ENCODE assay signal across 20 cellular contexts in the genomic region with DNA sequence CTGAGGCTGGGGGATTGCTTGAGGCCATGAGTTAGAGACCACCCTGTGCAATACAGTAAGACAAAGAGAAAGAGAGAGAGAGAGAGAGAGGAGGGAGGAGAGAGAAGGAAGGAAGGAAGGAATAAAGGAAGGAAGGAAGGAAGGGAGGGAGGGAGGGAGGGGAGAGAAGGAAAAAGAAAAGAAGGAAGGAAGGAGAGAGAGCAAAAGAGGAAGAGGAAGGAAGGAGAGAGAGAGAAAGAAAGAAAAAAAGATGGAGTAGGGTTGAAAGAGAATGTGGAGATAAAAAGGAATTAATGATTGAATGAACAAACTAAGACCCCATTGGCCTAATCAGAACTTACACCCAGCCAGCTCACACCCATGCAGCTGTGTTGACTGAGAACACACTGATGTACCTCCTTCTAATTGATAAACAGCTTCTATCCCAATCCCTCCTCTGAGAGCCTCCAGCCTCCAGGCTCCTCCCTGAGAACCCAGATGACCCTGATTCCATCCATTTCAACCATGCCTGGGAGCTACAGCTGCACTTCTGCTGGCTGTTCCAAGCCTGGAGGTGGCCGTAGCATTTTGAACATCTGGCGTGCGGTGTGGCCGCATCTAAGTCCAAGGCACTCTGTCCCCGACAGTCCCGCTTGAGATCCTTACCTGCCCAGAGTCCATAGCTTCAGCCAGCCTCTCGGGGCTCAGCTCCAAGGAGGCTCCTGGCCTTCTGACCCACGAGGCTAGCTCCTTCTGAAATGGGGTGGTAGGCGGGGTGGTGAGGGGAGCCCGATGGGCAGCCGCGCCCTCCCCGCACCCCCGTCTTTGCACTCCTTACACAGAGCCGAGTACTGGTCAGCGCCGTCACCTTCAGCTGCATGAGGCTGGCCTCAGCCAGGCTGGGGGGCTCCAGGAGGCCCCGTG. TPM values are rescaled to one million over a fixed set of nuclear protein-coding genes. Genes with fewer than 3 reads are reported as not detected.
"Had no signal": no experiment of that assay in that cellular context is flagged by ENCODE, and none has a peak within 500 bp of the region (broad histone marks: within the 10 kb centered on the region; RNA-seq: fewer than 3 reads in every experiment).

No MANE protein-coding gene starts in this region.

- H3K4me1 Mint-ChIP-seq: activated B cell treated with CpG ODN at 0.5 μM for 24 hours had no signal

- H3K4me3 ChIP-seq: esophagus squamous epithelium, left ventricle myocardium inferior, suprapubic skin, upper lobe of left lung had no signal

- H3K9me3 Mint-ChIP-seq: activated naive CD4-positive, alpha-beta T cell treated with anti-CD3 and anti-CD28 coated beads, Interleukin-2, amount 50 U/mL, for 72 hours; activated T-cell treated with anti-CD3 and anti-CD28 coated beads, Interleukin-2, amount 50 U/mL, for 72 hours; natural killer cell had no signal

- ATAC-seq: activated CD8-positive, alpha-beta T cell treated with anti-CD3 and anti-CD28 coated beads, Interleukin-2, amount 10 ng/mL, durations not matched to agents 7 days and 5 days; activated naive CD4-positive, alpha-beta T cell treated with anti-CD3 and anti-CD28 coated beads, Interleukin-2, amount 50 U/mL, for 72 hours; activated T-cell treated with anti-CD3 and anti-CD28 coated beads, Interleukin-2, amount 50 U/mL, for 72 hours; natural killer cell had no signal

- H3K36me3 Mint-ChIP-seq: activated naive CD4-positive, alpha-beta T cell treated with anti-CD3 and anti-CD28 coated beads, Interleukin-2, amount 50 U/mL, for 72 hours; natural killer cell had no signal

- DNase-seq: activated B cell treated with CpG ODN at 0.5 μM for 24 hours; activated CD4-positive, alpha-beta T cell treated with anti-CD3 and anti-CD28 coated beads for 48 hours; activated CD8-positive, alpha-beta memory T cell treated with anti-CD3 and anti-CD28 coated beads, Interleukin-2, amount 50 U/mL, for 48 hours; activated CD8-positive, alpha-beta T cell treated with anti-CD3 and anti-CD28 coated beads, Interleukin-2, amount 10 ng/mL, durations not matched to agents 7 days and 5 days; activated gamma-delta T cell; activated T-cell treated with anti-CD3 and anti-CD28 coated beads, Interleukin-2, amount 50 U/mL, for 72 hours; esophagus squamous epithelium; hippocampal formation; left ventricle myocardium inferior; mesenchymal stem cell; natural killer cell; retina; stimulated activated CD4-positive, alpha-beta T cell treated with anti-CD3 and anti-CD28 coated beads, Interleukin-2, amount 100 ng/mL, for 48 hours; stimulated activated naive CD4-positive, alpha-beta T cell treated with Interleukin-2 at 50 U/mL for 16 hours had no signal

- H3K27ac Mint-ChIP-seq: activated B cell treated with CpG ODN at 0.5 μM for 24 hours; activated CD8-positive, alpha-beta T cell treated with anti-CD3 and anti-CD28 coated beads, Interleukin-2, amount 10 ng/mL, durations not matched to agents 7 days and 5 days; activated naive CD4-positive, alpha-beta T cell treated with anti-CD3 and anti-CD28 coated beads, Interleukin-2, amount 50 U/mL, for 72 hours; activated T-cell treated with anti-CD3 and anti-CD28 coated beads, Interleukin-2, amount 50 U/mL, for 72 hours; natural killer cell had no signal

- H3K4me3 Mint-ChIP-seq: activated B cell treated with CpG ODN at 0.5 μM for 24 hours; activated CD8-positive, alpha-beta T cell treated with anti-CD3 and anti-CD28 coated beads, Interleukin-2, amount 10 ng/mL, durations not matched to agents 7 days and 5 days; activated T-cell treated with anti-CD3 and anti-CD28 coated beads, Interleukin-2, amount 50 U/mL, for 72 hours; natural killer cell had no signal

RNA-seq across cellular contexts. Expression of a gene that starts 1.1 kb away (rescaled TPM):
- total RNA-seq: activated B cell treated with CpG ODN at 0.5 μM for 24 hours; activated CD8-positive, alpha-beta T cell treated with anti-CD3 and anti-CD28 coated beads, Interleukin-2, amount 10 ng/mL, durations not matched to agents 7 days and 5 days; activated naive CD4-positive, alpha-beta T cell treated with anti-CD3 and anti-CD28 coated beads, Interleukin-2, amount 50 U/mL, for 72 hours; activated T-cell treated with anti-CD3 and anti-CD28 coated beads, Interleukin-2, amount 50 U/mL, for 72 hours; cardiac septum; esophagus squamous epithelium; fibroblast of villous mesenchyme; glomerular endothelial cell; left ventricle myocardium inferior; natural killer cell; suprapubic skin; upper lobe of left lung had no signal

RNA-seq across cellular contexts. Expression of a gene that starts 40.7 kb away (rescaled TPM):
- total RNA-seq: activated CD8-positive, alpha-beta T cell treated with anti-CD3 and anti-CD28 coated beads, Interleukin-2, amount 10 ng/mL, durations not matched to agents 7 days and 5 days; cardiac septum; esophagus squamous epithelium; fibroblast of villous mesenchyme; glomerular endothelial cell; left ventricle myocardium inferior; suprapubic skin; upper lobe of left lung had no signal

RNA-seq across cellular contexts. Expression of a gene that starts 45.1 kb away (rescaled TPM):
- total RNA-seq: activated B cell treated with CpG ODN at 0.5 μM for 24 hours, cardiac septum, glomerular endothelial cell, left ventricle myocardium inferior, suprapubic skin had no signal
